Comparison of ENCODE assay signal across 1 cellular context in genomic region chr12:52870361-52871290, GRCh38.
TF ChIP-seq lines count a peak whose summit lies in the region.

No MANE protein-coding gene starts in this region.

TF ChIP-seq in HEK293, 187 proteins besides CTCF, POLR2A, EP300 and RAD21 (continued from another document):
- TF ChIP-seq, protein P1, sequence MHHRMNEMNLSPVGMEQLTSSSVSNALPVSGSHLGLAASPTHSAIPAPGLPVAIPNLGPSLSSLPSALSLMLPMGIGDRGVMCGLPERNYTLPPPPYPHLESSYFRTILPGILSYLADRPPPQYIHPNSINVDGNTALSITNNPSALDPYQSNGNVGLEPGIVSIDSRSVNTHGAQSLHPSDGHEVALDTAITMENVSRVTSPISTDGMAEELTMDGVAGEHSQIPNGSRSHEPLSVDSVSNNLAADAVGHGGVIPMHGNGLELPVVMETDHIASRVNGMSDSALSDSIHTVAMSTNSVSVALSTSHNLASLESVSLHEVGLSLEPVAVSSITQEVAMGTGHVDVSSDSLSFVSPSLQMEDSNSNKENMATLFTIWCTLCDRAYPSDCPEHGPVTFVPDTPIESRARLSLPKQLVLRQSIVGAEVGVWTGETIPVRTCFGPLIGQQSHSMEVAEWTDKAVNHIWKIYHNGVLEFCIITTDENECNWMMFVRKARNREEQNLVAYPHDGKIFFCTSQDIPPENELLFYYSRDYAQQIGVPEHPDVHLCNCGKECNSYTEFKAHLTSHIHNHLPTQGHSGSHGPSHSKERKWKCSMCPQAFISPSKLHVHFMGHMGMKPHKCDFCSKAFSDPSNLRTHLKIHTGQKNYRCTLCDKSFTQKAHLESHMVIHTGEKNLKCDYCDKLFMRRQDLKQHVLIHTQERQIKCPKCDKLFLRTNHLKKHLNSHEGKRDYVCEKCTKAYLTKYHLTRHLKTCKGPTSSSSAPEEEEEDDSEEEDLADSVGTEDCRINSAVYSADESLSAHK (tag by site-specific recombination; IDR thresholded peaks at IDR 0.05), result no peak
- no peak for TF ChIP-seq ZNF623 (tag by site-specific recombination; IDR thresholded peaks at IDR 0.05)
- no peak for TF ChIP-seq OVOL3 (tag by site-specific recombination; IDR thresholded peaks at IDR 0.05)
- TF ChIP-seq KLF1 (tag by site-specific recombination; IDR thresholded peaks at IDR 0.05), result peak; percentile 69
- no peak for TF ChIP-seq ZNF596 (tag by site-specific recombination; IDR thresholded peaks at IDR 0.05)
- no peak; the same call in 1 of the 2 replicates for TF ChIP-seq ZFHX2 (tag by site-specific recombination; conservative IDR thresholded peaks at IDR 0.05)
TF ChIP-seq in HEK293: peak in this region for 18.
